In the genomic region with DNA sequence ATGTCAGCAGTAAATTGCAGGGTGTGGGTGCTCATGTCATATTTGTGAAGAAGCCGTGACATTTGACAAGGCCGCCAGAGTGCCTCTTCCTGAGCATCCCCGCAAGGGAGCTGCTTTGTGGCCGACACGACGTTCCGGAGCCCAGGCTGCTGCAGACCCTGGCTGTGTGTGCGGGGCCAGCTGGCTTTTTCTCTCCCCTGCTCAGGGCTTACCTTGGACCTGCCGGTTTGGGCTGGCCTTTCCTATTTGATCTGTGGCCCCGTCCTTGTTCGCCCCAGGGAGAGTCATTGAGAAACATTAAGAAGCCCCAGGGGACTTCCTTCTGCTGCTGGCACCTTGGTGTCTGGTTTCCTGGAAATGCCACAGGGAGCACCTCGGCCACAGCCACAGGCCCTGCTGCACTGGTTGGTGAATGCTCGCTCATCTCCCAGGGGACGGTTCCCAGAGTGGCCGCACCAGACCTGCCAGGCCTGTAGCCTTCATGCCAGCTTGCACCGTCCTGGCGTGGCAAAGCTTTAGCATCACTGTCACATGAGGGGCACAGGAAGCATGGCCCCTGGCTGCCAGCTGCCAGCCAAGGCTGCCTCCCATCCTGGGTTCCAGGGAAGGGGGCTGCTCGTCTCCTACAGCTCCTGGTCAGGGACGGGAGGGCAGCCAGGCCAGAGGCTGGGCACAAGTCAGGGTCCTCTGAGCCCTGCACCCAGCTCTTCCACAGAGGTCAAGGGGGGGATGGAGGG, we compare ENCODE assay signal across 8 cellular contexts. TPM values are rescaled to one million over a fixed set of nuclear protein-coding genes. Genes with fewer than 3 reads are reported as not detected.
DNase-seq lines count a peak whose midpoint lies in the region; ATAC-seq and TF ChIP-seq lines count a peak whose summit lies in the region.

No MANE protein-coding gene starts in this region.

- DNase-seq in GM23338 (ENCODE audit: low spot score) (no peak), T-helper 9 cell (peak; percentile 45), endothelial cell (ENCODE audit: low spot score) (no peak), NCI-H748 (lab: John Stamatoyannopoulos, UW; ENCODE audit: unreplicated experiment) (no peak), NCI-H524 treated with DMSO at 0.1 percent for 48 hours (lab: John Stamatoyannopoulos, UW) (no peak)
- peak; percentile 73 for DNase-seq in stimulated activated CD4-positive, alpha-beta T cell treated with anti-CD3 and anti-CD28 coated beads, Interleukin-1b, Interleukin-23, amount 100 ng/mL, for 48 hours

- H3K27me3 Mint-ChIP-seq in GM23338 (ENCODE audit: insufficient read depth, low read depth, poor library complexity): peaks cover 5% of the 10 kb centered on the region
- peaks cover 14% of the 10 kb centered on the region for H3K27me3 Mint-ChIP-seq in endothelial cell (ENCODE audit: unreplicated experiment)

- H3F3A ChIP-seq in GM23338 (replicated peaks; ENCODE audit: low read depth): peaks cover 18% of the 10 kb centered on the region

- H4K20me1 ChIP-seq in GM23338 (replicated peaks; ENCODE audit: insufficient read depth): peaks cover 17% of the 10 kb centered on the region; the same call in 1 of the 2 replicates

- H3K9me3 Mint-ChIP-seq in GM23338 (no peaks in the 10 kb centered on the region), endothelial cell (ENCODE audit: unreplicated experiment) (no peaks in the 10 kb centered on the region)

- no peak overlapping the region for H2AFZ ChIP-seq in GM23338

- no peaks in the 10 kb centered on the region for H3K27me3 ChIP-seq in GM23338 (ENCODE audit: insufficient read depth)

- peak overlapping the region; percentile 78 for H3K4me2 ChIP-seq in GM23338

- ATAC-seq in GM23338 (peak; percentile 4; the same call in 1 of the 3 replicates), GM21360 (IDR thresholded peaks at IDR 0.05; ENCODE audit: unreplicated experiment) (no peak), HG02852 (IDR thresholded peaks at IDR 0.05; ENCODE audit: unreplicated experiment) (no peak)

- H3K4me3 Mint-ChIP-seq in GM23338: peak overlapping the region; percentile 61; the same call in 2 of the 3 replicates
- peak overlapping the region; percentile 87 for H3K4me3 Mint-ChIP-seq in endothelial cell (ENCODE audit: unreplicated experiment)

- H3K36me3 Mint-ChIP-seq in GM23338 (ENCODE audit: low read depth) (peaks cover 15% of the 10 kb centered on the region; the same call in 2 of the 3 replicates), endothelial cell (ENCODE audit: low read depth, unreplicated experiment) (peaks cover 7% of the 10 kb centered on the region)

- TF ChIP-seq CTCF in GM23338 (conservative IDR thresholded peaks at IDR 0.05; ENCODE audit: low read depth in 2 of 2): no peak
- TF ChIP-seq CTCF in endothelial cell (IDR thresholded peaks at IDR 0.05; ENCODE audit: unreplicated experiment): no peak

- peak overlapping the region; percentile 40; the same call in 1 of the 2 replicates for H3K27ac ChIP-seq in GM23338 (ENCODE audit: low read depth)

- peaks cover 27% of the 10 kb centered on the region for H3K4me1 ChIP-seq in GM23338 (ENCODE audit: insufficient read depth)

- peaks cover 3% of the 10 kb centered on the region; the same call in 1 of the 2 replicates for H3K36me3 ChIP-seq in GM23338 (ENCODE audit: insufficient read depth)

- peaks cover 89% of the 10 kb centered on the region for H3K79me2 ChIP-seq in GM23338 (replicated peaks; ENCODE audit: insufficient read depth)

- H3K4me1 Mint-ChIP-seq in GM23338 (peaks cover 59% of the 10 kb centered on the region), endothelial cell (ENCODE audit: unreplicated experiment) (peaks cover 68% of the 10 kb centered on the region)

- no peaks in the 10 kb centered on the region for H3K9me2 ChIP-seq in GM23338 (ENCODE audit: insufficient read depth)

- no peak overlapping the region for H3K4me3 ChIP-seq in GM23338

- no peak overlapping the region for H3K27ac Mint-ChIP-seq in GM23338
- H3K27ac Mint-ChIP-seq in endothelial cell (ENCODE audit: unreplicated experiment): peak overlapping the region; percentile 52

TF ChIP-seq in GM23338, 12 proteins besides CTCF, POLR2A, EP300 and RAD21 (continues in another document):
- TF ChIP-seq, protein P1, sequence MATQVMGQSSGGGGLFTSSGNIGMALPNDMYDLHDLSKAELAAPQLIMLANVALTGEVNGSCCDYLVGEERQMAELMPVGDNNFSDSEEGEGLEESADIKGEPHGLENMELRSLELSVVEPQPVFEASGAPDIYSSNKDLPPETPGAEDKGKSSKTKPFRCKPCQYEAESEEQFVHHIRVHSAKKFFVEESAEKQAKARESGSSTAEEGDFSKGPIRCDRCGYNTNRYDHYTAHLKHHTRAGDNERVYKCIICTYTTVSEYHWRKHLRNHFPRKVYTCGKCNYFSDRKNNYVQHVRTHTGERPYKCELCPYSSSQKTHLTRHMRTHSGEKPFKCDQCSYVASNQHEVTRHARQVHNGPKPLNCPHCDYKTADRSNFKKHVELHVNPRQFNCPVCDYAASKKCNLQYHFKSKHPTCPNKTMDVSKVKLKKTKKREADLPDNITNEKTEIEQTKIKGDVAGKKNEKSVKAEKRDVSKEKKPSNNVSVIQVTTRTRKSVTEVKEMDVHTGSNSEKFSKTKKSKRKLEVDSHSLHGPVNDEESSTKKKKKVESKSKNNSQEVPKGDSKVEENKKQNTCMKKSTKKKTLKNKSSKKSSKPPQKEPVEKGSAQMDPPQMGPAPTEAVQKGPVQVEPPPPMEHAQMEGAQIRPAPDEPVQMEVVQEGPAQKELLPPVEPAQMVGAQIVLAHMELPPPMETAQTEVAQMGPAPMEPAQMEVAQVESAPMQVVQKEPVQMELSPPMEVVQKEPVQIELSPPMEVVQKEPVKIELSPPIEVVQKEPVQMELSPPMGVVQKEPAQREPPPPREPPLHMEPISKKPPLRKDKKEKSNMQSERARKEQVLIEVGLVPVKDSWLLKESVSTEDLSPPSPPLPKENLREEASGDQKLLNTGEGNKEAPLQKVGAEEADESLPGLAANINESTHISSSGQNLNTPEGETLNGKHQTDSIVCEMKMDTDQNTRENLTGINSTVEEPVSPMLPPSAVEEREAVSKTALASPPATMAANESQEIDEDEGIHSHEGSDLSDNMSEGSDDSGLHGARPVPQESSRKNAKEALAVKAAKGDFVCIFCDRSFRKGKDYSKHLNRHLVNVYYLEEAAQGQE (IDR thresholded peaks at IDR 0.05; ENCODE audit: unreplicated experiment): no peak
- TF ChIP-seq EZH2phosphoT487 (IDR thresholded peaks at IDR 0.05; ENCODE audit: unreplicated experiment) (no peak), JUNB (IDR thresholded peaks at IDR 0.05; ENCODE audit: unreplicated experiment) (no peak), CREB1 (CRISPR knock-in tag; IDR thresholded peaks at IDR 0.05; ENCODE audit: low read depth) (no peak), POLR2AphosphoS5 (IDR thresholded peaks at IDR 0.05; ENCODE audit: low read depth) (no peak), ZNF331 (CRISPR knock-in tag; IDR thresholded peaks at IDR 0.05; ENCODE audit: low read depth) (no peak), ZNF114 (CRISPR knock-in tag; IDR thresholded peaks at IDR 0.05) (no peak), EZH2 (IDR thresholded peaks at IDR 0.05; ENCODE audit: low read depth, unreplicated experiment) (no peak)

RNA-seq across cellular contexts. Expression of gene GRK2, which starts 5.4 kb away (rescaled TPM):
- 62.2 and 72.5 TPM in 2 replicates for total RNA-seq in GM23338 (2014; rRNA removed; shearing (Covaris generic))
- polyA plus RNA-seq in GM23338 (2016; fragmentation: Nextera tagmentation; extraction: Ambion mirVana): 19.5 and 21.7 TPM in 2 replicates
- total RNA-seq in endothelial cell (ENCODE audit: unreplicated experiment): 92.7 TPM

RNA-seq across cellular contexts. Expression of gene ANKRD13D, which starts 17.4 kb away (rescaled TPM):
- total RNA-seq in GM23338 (2014; rRNA removed; shearing (Covaris generic)): 15.7 and 30.8 TPM in 2 replicates
- 19.5 and 20.3 TPM in 2 replicates for polyA plus RNA-seq in GM23338 (2016; fragmentation: Nextera tagmentation; extraction: Ambion mirVana)
- 65.1 TPM for total RNA-seq in endothelial cell (ENCODE audit: unreplicated experiment)

RNA-seq across cellular contexts. Expression of gene SSH3, which starts 31.6 kb away (rescaled TPM):
- 40.0 and 45.8 TPM in 2 replicates for total RNA-seq in GM23338 (2014; rRNA removed; shearing (Covaris generic))
- 17.8 and 25.1 TPM in 2 replicates for polyA plus RNA-seq in GM23338 (2016; fragmentation: Nextera tagmentation; extraction: Ambion mirVana)
- 7.3 TPM for total RNA-seq in endothelial cell (ENCODE audit: unreplicated experiment)

Comparison
In these comparisons a context has a peak if more than half of its experiments do, and no peak if none do; other contexts are left out.
1. DNase-seq: peak in T-helper 9 cell (single experiment) and stimulated activated CD4-positive, alpha-beta T cell treated with anti-CD3 and anti-CD28 coated beads, Interleukin-1b, Interleukin-23, amount 100 ng/mL, for 48 hours (single experiment); none in GM23338 (single experiment), endothelial cell (single experiment), NCI-H748 (single experiment) and NCI-H524 treated with DMSO at 0.1 percent for 48 hours (single experiment).